Comparison of ENCODE assay signal across 8 cellular contexts in genomic region chr6:169724554-169725269, GRCh38. TPM values are rescaled to one million over a fixed set of nuclear protein-coding genes. Genes with fewer than 3 reads are reported as not detected.
DNase-seq lines count a peak whose midpoint lies in the region; ATAC-seq and TF ChIP-seq lines count a peak whose summit lies in the region.

No MANE protein-coding gene starts in this region.

- H4K20me1 ChIP-seq in Loucy (ENCODE audit: insufficient read depth, low read length, poor library complexity, severe bottlenecking), result peaks cover 36% of the 10 kb centered on the region

- H3K79me2 ChIP-seq in Loucy (ENCODE audit: insufficient read depth, low read length), result peaks cover 56% of the 10 kb centered on the region

- DNase-seq in GDM1 (lab: John Stamatoyannopoulos, UW), result peak; percentile 57
- DNase-seq in breast epithelium (ENCODE audit: low spot score in 2 of 2), result peak in 1 of 2 donors; percentile 24
- peak; percentile 52 to 61 (median 55) for DNase-seq in immature natural killer cell
- peak; percentile 80 for DNase-seq in stimulated activated CD4-positive, alpha-beta T cell treated with anti-CD3 and anti-CD28 coated beads, Interleukin-12 subunit alpha, Interleukin-12 subunit beta, amount 100 ng/mL, for 4 hours
- DNase-seq in NCI-H2107 (lab: John Stamatoyannopoulos, UW), result no peak

- H3K4me3 ChIP-seq in Loucy (ENCODE audit: low read length, poor library complexity, severe bottlenecking) (peak overlapping the region; percentile 98), breast epithelium (peak overlapping the region; percentile 72 to 91 (median 77))

- 0 out of 2 replicates have a peak, but pooled peaks cover 4% of the 10 kb centered on the region for H3F3A ChIP-seq in Loucy (ENCODE audit: low read depth)

- H2AFZ ChIP-seq in Loucy (ENCODE audit: low read length), result peak overlapping the region; percentile 96

- peak overlapping the region; percentile 96 for H3K9ac ChIP-seq in Loucy (ENCODE audit: low read depth, low read length, poor library complexity, severe bottlenecking)

- TF ChIP-seq POLR2A in breast epithelium (IDR thresholded peaks at IDR 0.05), result no peak

- peak; percentile 39 for ATAC-seq in GM21723 (IDR thresholded peaks at IDR 0.05; ENCODE audit: unreplicated experiment)

- TF ChIP-seq CTCF in Loucy (conservative IDR thresholded peaks at IDR 0.05; ENCODE audit: low read length) (no peak), VCaP (conservative IDR thresholded peaks at IDR 0.05) (no peak), breast epithelium (IDR thresholded peaks at IDR 0.05) (no peak)

- no peaks in the 10 kb centered on the region for H3K9me3 ChIP-seq in Loucy (ENCODE audit: insufficient read depth, low read depth, low read length)
- H3K9me3 ChIP-seq in breast epithelium, result no peaks in the 10 kb centered on the region

- peak overlapping the region; percentile 85 to 87 (median 86) for H3K4me3 Mint-ChIP-seq in immature natural killer cell

- peaks cover 65% of the 10 kb centered on the region for H3K4me1 ChIP-seq in Loucy (ENCODE audit: insufficient read depth, low read length, poor library complexity, severe bottlenecking)
- peaks cover 0 to 9% of the 10 kb centered on the region in 2 donors for H3K4me1 ChIP-seq in breast epithelium

- H3K27me3 ChIP-seq in Loucy (ENCODE audit: insufficient read depth, low read length, poor library complexity, severe bottlenecking), result no peaks in the 10 kb centered on the region
- no peaks in the 10 kb centered on the region for H3K27me3 ChIP-seq in breast epithelium

- peaks cover 0 to 9% (median 2%) of the 10 kb centered on the region in 3 donors for H3K27me3 Mint-ChIP-seq in immature natural killer cell (ENCODE audit: low read depth in 3 of 3)

- no peaks in the 10 kb centered on the region for H3K9me2 ChIP-seq in Loucy (replicated peaks; ENCODE audit: low read depth, low read length)

- no peaks in the 10 kb centered on the region for H3K36me3 Mint-ChIP-seq in immature natural killer cell

- H3K27ac Mint-ChIP-seq in immature natural killer cell, result peak overlapping the region; percentile 64 to 82 (median 76)

- peaks cover 19 to 28% of the 10 kb centered on the region in 2 donors for H3K4me1 Mint-ChIP-seq in immature natural killer cell

- H3K4me2 ChIP-seq in Loucy (ENCODE audit: low read depth, low read length, poor library complexity, severe bottlenecking), result peak overlapping the region; percentile 89

- H3K36me3 ChIP-seq in Loucy (ENCODE audit: insufficient read depth, low read length) (no peaks in the 10 kb centered on the region), breast epithelium (no peaks in the 10 kb centered on the region)

- intact Hi-C loops in breast epithelium (cut with DNase I; ENCODE audit: low total_unique reads), result no loop called here

- peak overlapping the region; percentile 95 for H3K27ac ChIP-seq in VCaP
- peak overlapping the region; percentile 92 to 100 for H3K27ac ChIP-seq in breast epithelium

- H3K9me3 Mint-ChIP-seq in immature natural killer cell, result no peaks in the 10 kb centered on the region

RNA-seq across cellular contexts. Expression of gene PHF10, which starts 0.4 kb away (rescaled TPM):
- total RNA-seq in breast epithelium, result 10 to 100 TPM; 50.1 to 79.2 (median 61.6) TPM
- 10 to 100 TPM in 1 of 3 donors, 1 to 10 TPM in 2; 6.0 to 13.0 (median 7.9) TPM for polyA plus RNA-seq in immature natural killer cell

RNA-seq across cellular contexts. Expression of gene C6orf120, which starts 22.8 kb away (rescaled TPM):
- total RNA-seq in breast epithelium, result 10 to 100 TPM; 29.5 to 49.0 (median 33.4) TPM
- polyA plus RNA-seq in immature natural killer cell, result 10 to 100 TPM in 1 of 3 donors, 1 to 10 TPM in 2; 2.2 to 10.1 (median 4.9) TPM

RNA-seq across cellular contexts. Expression of gene WDR27, which starts 22.9 kb away (rescaled TPM):
- 10 to 100 TPM; 21.3 to 68.6 (median 56.4) TPM for total RNA-seq in breast epithelium
- polyA plus RNA-seq in immature natural killer cell, result 1 to 10 TPM; 1.7 to 5.1 (median 4.0) TPM

RNA-seq across cellular contexts. Expression of gene DYNLT2, which starts 26.7 kb away (rescaled TPM):
- total RNA-seq in breast epithelium, result 1 to 10 TPM; 1.9 to 2.6 (median 2.3) TPM
- under 1 TPM; 0.21 to 0.68 (median 0.40) TPM for polyA plus RNA-seq in immature natural killer cell

RNA-seq across cellular contexts. Expression of gene ERMARD, which starts 26.7 kb away (rescaled TPM):
- 10 to 100 TPM; 20.6 to 31.0 (median 27.7) TPM for total RNA-seq in breast epithelium
- 10 to 100 TPM in 1 of 3 donors, 1 to 10 TPM in 2; 4.2 to 11.6 (median 10.0) TPM for polyA plus RNA-seq in immature natural killer cell
